Comparison of ENCODE assay signal across 8 cellular contexts in the genomic region with DNA sequence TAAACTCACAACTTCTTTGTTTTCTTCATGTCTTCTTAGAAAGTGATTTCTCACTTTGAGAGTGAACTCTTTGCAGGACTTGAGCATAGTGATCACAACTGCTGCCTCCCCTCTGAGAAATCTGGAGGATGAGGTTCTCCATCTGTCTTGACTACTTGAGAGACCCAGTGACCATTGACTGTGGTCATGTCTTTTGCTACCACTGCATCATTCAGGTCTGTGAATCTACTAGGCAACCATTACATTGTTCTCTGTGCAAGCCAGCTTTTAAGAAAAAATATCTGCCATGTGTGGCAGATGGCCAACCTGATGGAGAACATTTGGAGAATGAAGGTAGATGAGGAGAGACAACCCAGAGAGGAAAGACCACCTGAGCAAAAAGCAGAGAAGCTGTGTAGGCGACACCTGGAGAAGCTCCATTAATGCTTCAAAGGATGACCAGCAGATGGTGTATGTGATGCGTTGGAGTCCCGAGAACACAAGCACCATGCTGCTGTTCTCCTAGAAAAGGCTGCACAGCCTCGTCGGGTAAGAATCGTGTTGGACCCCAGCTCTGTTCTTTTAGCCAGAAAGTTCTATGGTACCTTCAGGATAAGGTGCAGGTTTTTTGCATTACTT. TPM values are rescaled to one million over a fixed set of nuclear protein-coding genes. Genes with fewer than 3 reads are reported as not detected.
A peak's percentile ranks its signal among the peaks of the same experiment; 100 is the strongest.
DNase-seq lines count a peak whose midpoint lies in the region; ATAC-seq and TF ChIP-seq lines count a peak whose summit lies in the region.

No MANE protein-coding gene starts in this region.

- DNase-seq in BE2C (peak; percentile 30), T-cell (peak in 10 of 34 experiments; percentile 9 to 25 (median 16)), kidney epithelial cell (ENCODE audit: low read depth) (no peak), hypothalamus (lab: John Stamatoyannopoulos, UW) (no peak), superior temporal gyrus (ENCODE audit: extremely low spot score) (no peak), NCI-H226 (no peak), glomerular visceral epithelial cell (ENCODE audit: extremely low spot score) (no peak)

- CTCF ChIA-PET in T-cell (lab: Charles Lee), result interaction anchor here in 1 of 2 donors (0.6 to 1.6 kb wide), 3 partner anchors 11 to 160 kb away, joined by 3 to 10 read pairs (median 3); no protein-coding TSS in a partner anchor

- H3K4me1 ChIP-seq in BE2C, result no peaks in the 10 kb centered on the region

- no peaks in the 10 kb centered on the region for H3K9me3 ChIP-seq in BE2C

- TF ChIP-seq CTCF in BE2C (IDR thresholded peaks at IDR 0.05; ENCODE audit: low read depth, low read length) (peak; percentile 68), GM12875 (IDR thresholded peaks at IDR 0.05; ENCODE audit: borderline replicate concordance, insufficient read depth, low read depth, low read length) (peak; percentile 53), kidney epithelial cell (IDR thresholded peaks at IDR 0.05; ENCODE audit: insufficient read depth, low read length, poor library complexity, severe bottlenecking) (peak; percentile 15)

- H3K27me3 ChIP-seq in BE2C (peaks cover 67% of the 10 kb centered on the region), kidney epithelial cell (ENCODE audit: control insufficient read depth, insufficient read depth, low read length) (peaks cover 2% of the 10 kb centered on the region)

- no peaks in the 10 kb centered on the region for H3K36me3 Mint-ChIP-seq in T-cell

- H3K27me3 Mint-ChIP-seq in T-cell, result peaks cover 21 to 36% of the 10 kb centered on the region in 2 donors

- H3K36me3 ChIP-seq in BE2C (no peaks in the 10 kb centered on the region), kidney epithelial cell (ENCODE audit: control insufficient read depth, insufficient read depth, low read length) (no peaks in the 10 kb centered on the region)

- H3K4me3 Mint-ChIP-seq in T-cell, result no peak overlapping the region

- no peaks in the 10 kb centered on the region for H3K9me3 Mint-ChIP-seq in T-cell

- POLR2A ChIA-PET in T-cell (lab: Charles Lee), result interaction anchor here (0.5 to 0.8 kb wide), 5 partner anchors 11 to 377 kb away, joined by 3 to 5 read pairs (median 3); no protein-coding TSS in a partner anchor

- H3K4me3 ChIP-seq in BE2C (ENCODE audit: low read depth, low read length) (no peak overlapping the region), GM12875 (ENCODE audit: low read depth, low read length) (no peak overlapping the region), kidney epithelial cell (ENCODE audit: low read depth, low read length) (no peak overlapping the region)

- H3K27ac Mint-ChIP-seq in T-cell, result no peak overlapping the region

- no peaks in the 10 kb centered on the region for H3K4me1 Mint-ChIP-seq in T-cell

- peak; percentile 38 to 71 (median 52) for ATAC-seq in T-cell (replicated peaks in 1 of 4)

RNA-seq across cellular contexts. Expression of a gene that starts 25.1 kb away (rescaled TPM):
- polyA plus RNA-seq in BE2C (2012; ENCODE audit: insufficient read depth, insufficient read length, low read depth), result 26.3 TPM
- total RNA-seq in T-cell, result 10 to 100 TPM; 46.4 to 57.4 (median 54.1) TPM
- total RNA-seq in kidney epithelial cell, result 40.3 and 42.0 TPM in 2 replicates

Comparison
In these comparisons a context has a peak if more than half of its experiments do, and no peak if none do; other contexts are left out.
1. CTCF ChIP-seq: peak in every context shown above with its lines; median percentile 68 in BE2C; 53 in GM12875; 15 in kidney epithelial cell.